In the genomic region with DNA sequence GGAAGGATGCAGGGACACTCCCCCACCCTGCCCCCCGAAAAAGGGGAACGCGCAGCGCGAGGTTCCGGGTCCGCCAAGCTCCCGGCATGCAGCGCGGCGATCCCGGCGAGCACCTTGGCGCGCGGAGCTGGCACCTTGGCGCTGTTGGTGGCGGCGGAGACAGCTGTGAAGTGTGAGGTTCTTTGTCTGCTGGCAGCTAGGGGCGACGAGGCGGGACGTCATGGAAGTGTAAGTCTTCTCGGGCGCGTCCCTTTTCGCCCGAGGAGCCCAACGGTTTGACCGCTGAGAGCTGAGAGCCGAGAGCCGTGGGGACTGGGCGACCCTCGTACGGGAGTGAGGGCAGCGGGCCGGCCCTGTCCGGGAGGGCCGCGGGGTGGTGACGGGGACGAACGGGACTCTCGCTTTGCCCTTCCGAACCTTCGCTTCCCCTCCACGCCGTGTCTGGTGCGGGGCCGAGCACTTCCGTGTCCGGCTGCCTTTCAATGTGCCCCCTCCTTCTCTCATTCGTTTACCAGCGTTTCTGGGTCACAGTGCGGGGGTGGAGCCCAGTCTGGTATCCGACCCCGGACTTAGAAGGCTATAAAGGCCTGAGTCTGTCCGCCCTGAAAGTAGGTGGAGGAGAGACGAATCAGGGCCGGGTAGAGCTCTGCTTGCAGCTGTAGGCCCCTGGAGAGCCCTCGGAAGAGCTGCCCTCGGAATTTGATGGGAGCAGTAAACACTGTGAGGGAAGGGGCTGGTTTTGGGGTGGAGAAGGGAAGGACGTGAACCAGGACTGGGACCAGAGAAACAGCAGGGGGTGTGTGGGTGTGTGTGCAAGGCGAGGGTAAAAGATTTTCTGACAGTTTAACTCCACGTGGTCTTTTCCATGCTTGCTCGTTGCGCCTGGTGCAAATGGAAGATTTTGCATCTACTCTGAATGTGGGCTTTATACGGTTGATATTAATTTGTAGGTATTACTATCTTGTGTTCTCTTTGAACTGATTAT, we compare ENCODE assay signal across 8 cellular contexts. TPM values are rescaled to one million over a fixed set of nuclear protein-coding genes. Genes with fewer than 3 reads are reported as not detected.
DNase-seq lines count a peak whose midpoint lies in the region; ATAC-seq lines count a peak whose summit lies in the region.

TSS of gene CRCP (plus strand) at position 105 of the 985 bp plus-strand sequence. CDS start at position 221, 116 bp downstream.

- DNase-seq in NCI-H146 (lab: John Stamatoyannopoulos, UW): peak; percentile 82
- DNase-seq in anterior cingulate cortex (lab: John Stamatoyannopoulos, UW): peak; percentile 6 to 85 (median 68)
- DNase-seq in hepatic stellate cell (ENCODE audit: low spot score): peak; percentile 83
- DNase-seq in retina: peak; percentile 94
- DNase-seq in cortex of kidney (lab: John Stamatoyannopoulos, UW): no peak

- intact Hi-C loops in T-helper 2 cell treated with Interferon-gamma antibody and Interleukin-4, amounts not matched to agents 100 ng/mL and 5 ng/mL, for 36 hours (cut with micrococcal nuclease): loop anchor here (1.0 to 2.0 kb wide), 3 partner anchors 40 to 364 kb away; partner anchors contain the start of genes ASL and GUSB

- peak; percentile 93 for ATAC-seq in GM18498 (IDR thresholded peaks at IDR 0.05; ENCODE audit: unreplicated experiment)
- peak; percentile 89 for ATAC-seq in HG02840 (IDR thresholded peaks at IDR 0.05; ENCODE audit: low FRiP score, unreplicated experiment)

RNA-seq across cellular contexts. Expression of gene CRCP, which starts in this region (rescaled TPM):
- 33.3 and 36.0 TPM in 2 replicates for total RNA-seq in T-helper 2 cell treated with Interferon-gamma antibody and Interleukin-4, amounts not matched to agents 100 ng/mL and 5 ng/mL, for 36 hours
